In the genomic region with DNA sequence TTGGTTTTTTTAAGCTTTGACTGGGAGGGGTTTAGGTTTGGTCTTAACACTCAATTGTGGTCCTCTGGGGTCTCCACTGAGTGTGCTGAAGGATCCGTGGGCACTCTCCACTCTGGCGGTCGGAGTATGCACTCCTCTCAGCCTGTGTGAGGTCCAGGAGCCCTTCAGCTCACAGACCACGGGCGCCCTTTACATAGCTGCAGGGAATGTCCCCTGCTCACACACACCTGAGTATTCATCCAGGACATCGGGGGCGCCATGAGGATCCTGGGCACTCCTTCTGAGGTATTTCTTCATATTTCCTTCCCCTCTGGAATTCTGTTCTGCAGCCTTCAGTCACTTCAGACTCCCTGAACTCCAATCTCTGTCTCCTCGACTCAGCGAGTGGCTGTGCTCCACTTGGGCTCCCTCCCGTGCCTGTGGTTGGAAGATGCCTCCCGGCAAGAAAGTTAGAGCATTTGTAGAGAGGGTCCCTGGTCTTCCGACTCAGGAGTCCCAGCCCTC, we compare ENCODE assay signal across 23 cellular contexts. TPM values are rescaled to one million over a fixed set of nuclear protein-coding genes. Genes with fewer than 3 reads are reported as not detected.
A peak's percentile ranks its signal among the peaks of the same experiment; 100 is the strongest.
DNase-seq lines count a peak whose midpoint lies in the region; ATAC-seq and TF ChIP-seq lines count a peak whose summit lies in the region.
"Had no signal": no experiment of that assay in that cellular context is flagged by ENCODE, and none has a peak within 500 bp of the region (broad histone marks: within the 10 kb centered on the region; RNA-seq: fewer than 3 reads in every experiment).

No MANE protein-coding gene starts in this region.

- H3K36me3 ChIP-seq in WERI-Rb-1, result peaks cover 72% of the 10 kb centered on the region

- no peak for DNase-seq in activated CD4-positive, alpha-beta memory T cell treated with anti-CD3 and anti-CD28 coated beads, Interleukin-2, amount 10 ng/mL, durations not matched to agents 7 days and 5 days
- DNase-seq in activated CD4-positive, alpha-beta memory T cell treated with anti-CD3 and anti-CD28 coated beads for 36 hours, result no peak
- DNase-seq in glutamatergic neuron (no peak), osteocyte (ENCODE audit: extremely low spot score, unreplicated experiment) (peak; percentile 44), WERI-Rb-1 (no peak), foreskin fibroblast (no peak)
- DNase-seq: 8988T, DMS53, EL, GF-D8, NCI-H1105, NCI-H146, NCI-H2029, NCI-H226, NCI-H510A treated with DMSO at 0.1 percent for 48 hours, NCI-H748 treated with DMSO at 0.1 percent for 48 hours, PC-9, RPMI8226, SHP77 treated with DMSO at 0.1 percent for 48 hours had no signal

- no peaks in the 10 kb centered on the region for H3K9me3 ChIP-seq in WERI-Rb-1 (ENCODE audit: severe bottlenecking)

- H3K27me3 Mint-ChIP-seq in activated CD4-positive, alpha-beta memory T cell treated with anti-CD3 and anti-CD28 coated beads, Interleukin-2, amount 10 ng/mL, durations not matched to agents 7 days and 5 days, result no peaks in the 10 kb centered on the region
- no peaks in the 10 kb centered on the region for H3K27me3 Mint-ChIP-seq in activated CD4-positive, alpha-beta memory T cell treated with anti-CD3 and anti-CD28 coated beads for 36 hours
- H3K27me3 Mint-ChIP-seq in glutamatergic neuron (ENCODE audit: unreplicated experiment) (peaks cover 2% of the 10 kb centered on the region), osteocyte (ENCODE audit: unreplicated experiment) (no peaks in the 10 kb centered on the region)
- H3K27me3 Mint-ChIP-seq: IgD-negative memory B cell had no signal

- H3K4me3 Mint-ChIP-seq in activated CD4-positive, alpha-beta memory T cell treated with anti-CD3 and anti-CD28 coated beads, Interleukin-2, amount 10 ng/mL, durations not matched to agents 7 days and 5 days, result no peak overlapping the region
- H3K4me3 Mint-ChIP-seq in activated CD4-positive, alpha-beta memory T cell treated with anti-CD3 and anti-CD28 coated beads for 36 hours, result no peak overlapping the region
- H3K4me3 Mint-ChIP-seq in glutamatergic neuron (ENCODE audit: unreplicated experiment), result no peak overlapping the region
- H3K4me3 Mint-ChIP-seq in osteocyte (ENCODE audit: unreplicated experiment), result no peak overlapping the region

- no peak overlapping the region for H3K4me3 ChIP-seq in WERI-Rb-1 (ENCODE audit: low read depth, low read length)
- H3K4me3 ChIP-seq in foreskin fibroblast (ENCODE audit: low read depth in 1 of 2, low read length in 2 of 2), result no peak overlapping the region
- H3K4me3 ChIP-seq: PC-9 had no signal

- H3K27ac ChIP-seq in WERI-Rb-1, result no peak overlapping the region
- H3K27ac ChIP-seq: C4-2B, PC-9 had no signal

- CTCF ChIA-PET in activated CD4-positive, alpha-beta memory T cell treated with anti-CD3 and anti-CD28 coated beads, Interleukin-2, amount 10 ng/mL, durations not matched to agents 7 days and 5 days (lab: Charles Lee), result interaction anchor here (1.3 kb wide), 1 partner anchor 19 kb away, joined by 4 read pairs; no protein-coding TSS in a partner anchor
- CTCF ChIA-PET in activated CD4-positive, alpha-beta memory T cell treated with anti-CD3 and anti-CD28 coated beads for 36 hours (lab: Charles Lee), result interaction anchor here (6.6 kb wide), 1 partner anchor 234 kb away, joined by 52 read pairs; no protein-coding TSS in a partner anchor

- H3K9me3 Mint-ChIP-seq in activated CD4-positive, alpha-beta memory T cell treated with anti-CD3 and anti-CD28 coated beads, Interleukin-2, amount 10 ng/mL, durations not matched to agents 7 days and 5 days, result no peaks in the 10 kb centered on the region
- H3K9me3 Mint-ChIP-seq in activated CD4-positive, alpha-beta memory T cell treated with anti-CD3 and anti-CD28 coated beads for 36 hours, result no peaks in the 10 kb centered on the region
- H3K9me3 Mint-ChIP-seq in glutamatergic neuron (ENCODE audit: unreplicated experiment) (peaks cover 2% of the 10 kb centered on the region), osteocyte (ENCODE audit: unreplicated experiment) (no peaks in the 10 kb centered on the region)
- H3K9me3 Mint-ChIP-seq: IgD-negative memory B cell had no signal

- no peaks in the 10 kb centered on the region for H3K27me3 ChIP-seq in WERI-Rb-1 (ENCODE audit: insufficient read depth, low read depth, severe bottlenecking)

- no peak for ATAC-seq in HG02759 (IDR thresholded peaks at IDR 0.05; ENCODE audit: unreplicated experiment)
- ATAC-seq: HCT116 had no signal

- POLR2A ChIA-PET in activated CD4-positive, alpha-beta memory T cell treated with anti-CD3 and anti-CD28 coated beads, Interleukin-2, amount 10 ng/mL, durations not matched to agents 7 days and 5 days (lab: Charles Lee), result no interaction called here
- POLR2A ChIA-PET in activated CD4-positive, alpha-beta memory T cell treated with anti-CD3 and anti-CD28 coated beads for 36 hours (lab: Charles Lee), result no interaction called here

- intact Hi-C loops in activated CD4-positive, alpha-beta memory T cell treated with anti-CD3 and anti-CD28 coated beads for 36 hours (cut with micrococcal nuclease), result no loop called here

- peaks cover 31% of the 10 kb centered on the region for H3K36me3 Mint-ChIP-seq in activated CD4-positive, alpha-beta memory T cell treated with anti-CD3 and anti-CD28 coated beads, Interleukin-2, amount 10 ng/mL, durations not matched to agents 7 days and 5 days (ENCODE audit: low read depth)
- H3K36me3 Mint-ChIP-seq in activated CD4-positive, alpha-beta memory T cell treated with anti-CD3 and anti-CD28 coated beads for 36 hours, result peaks cover 47% of the 10 kb centered on the region
- H3K36me3 Mint-ChIP-seq in glutamatergic neuron (ENCODE audit: unreplicated experiment), result no peaks in the 10 kb centered on the region
- H3K36me3 Mint-ChIP-seq in osteocyte (ENCODE audit: unreplicated experiment), result peaks cover 2% of the 10 kb centered on the region
- H3K36me3 Mint-ChIP-seq: IgD-negative memory B cell had no signal

- TF ChIP-seq CTCF in glutamatergic neuron (IDR thresholded peaks at IDR 0.05; ENCODE audit: partially characterized antibody, unreplicated experiment) (no peak), osteocyte (IDR thresholded peaks at IDR 0.05) (no peak), WERI-Rb-1 (IDR thresholded peaks at IDR 0.05; ENCODE audit: low read depth, low read length) (no peak), foreskin fibroblast (IDR thresholded peaks at IDR 0.05; ENCODE audit: low read depth, low read length) (no peak)

- peak overlapping the region; percentile 7 for H3K27ac Mint-ChIP-seq in activated CD4-positive, alpha-beta memory T cell treated with anti-CD3 and anti-CD28 coated beads, Interleukin-2, amount 10 ng/mL, durations not matched to agents 7 days and 5 days
- H3K27ac Mint-ChIP-seq in activated CD4-positive, alpha-beta memory T cell treated with anti-CD3 and anti-CD28 coated beads for 36 hours, result no peak overlapping the region
- H3K27ac Mint-ChIP-seq in glutamatergic neuron (ENCODE audit: unreplicated experiment) (peak overlapping the region; percentile 66), osteocyte (ENCODE audit: unreplicated experiment) (no peak overlapping the region)
- H3K27ac Mint-ChIP-seq: IgD-negative memory B cell had no signal

- H3K4me1 Mint-ChIP-seq in activated CD4-positive, alpha-beta memory T cell treated with anti-CD3 and anti-CD28 coated beads, Interleukin-2, amount 10 ng/mL, durations not matched to agents 7 days and 5 days, result no peaks in the 10 kb centered on the region
- no peaks in the 10 kb centered on the region for H3K4me1 Mint-ChIP-seq in activated CD4-positive, alpha-beta memory T cell treated with anti-CD3 and anti-CD28 coated beads for 36 hours (ENCODE audit: low read depth)
- H3K4me1 Mint-ChIP-seq in glutamatergic neuron (ENCODE audit: low read depth, unreplicated experiment), result peaks cover 4% of the 10 kb centered on the region
- no peaks in the 10 kb centered on the region for H3K4me1 Mint-ChIP-seq in osteocyte (ENCODE audit: unreplicated experiment)

RNA-seq across cellular contexts. Expression of gene TRIP13, which starts 12.5 kb away (rescaled TPM):
- total RNA-seq in activated CD4-positive, alpha-beta memory T cell treated with anti-CD3 and anti-CD28 coated beads, Interleukin-2, amount 10 ng/mL, durations not matched to agents 7 days and 5 days, result 10 to 100 TPM; 26.6 to 28.8 TPM
- total RNA-seq in activated CD4-positive, alpha-beta memory T cell treated with anti-CD3 and anti-CD28 coated beads for 36 hours, result 10 to 100 TPM; 32.4 to 33.9 TPM
- 3.9 TPM for total RNA-seq in glutamatergic neuron (ENCODE audit: unreplicated experiment)
- 4.1 and 6.9 TPM in 2 replicates for total RNA-seq in osteocyte

RNA-seq across cellular contexts. Expression of gene BRD9, which starts 12.6 kb away (rescaled TPM):
- 10 to 100 TPM; 52.3 to 54.0 TPM for total RNA-seq in activated CD4-positive, alpha-beta memory T cell treated with anti-CD3 and anti-CD28 coated beads, Interleukin-2, amount 10 ng/mL, durations not matched to agents 7 days and 5 days
- 10 to 100 TPM; 43.1 to 50.7 TPM for total RNA-seq in activated CD4-positive, alpha-beta memory T cell treated with anti-CD3 and anti-CD28 coated beads for 36 hours
- total RNA-seq in glutamatergic neuron (ENCODE audit: unreplicated experiment) (104 TPM), osteocyte (38.2 and 39.4 TPM in 2 replicates)

RNA-seq across cellular contexts. Expression of gene ZDHHC11, which starts 54.4 kb away (rescaled TPM):
- 1 to 10 TPM; 5.8 to 6.6 TPM for total RNA-seq in activated CD4-positive, alpha-beta memory T cell treated with anti-CD3 and anti-CD28 coated beads, Interleukin-2, amount 10 ng/mL, durations not matched to agents 7 days and 5 days
- total RNA-seq in activated CD4-positive, alpha-beta memory T cell treated with anti-CD3 and anti-CD28 coated beads for 36 hours, result 1 to 10 TPM; 6.2 to 7.9 TPM
- total RNA-seq in glutamatergic neuron (ENCODE audit: unreplicated experiment), result 73.0 TPM
- 4.4 and 6.3 TPM in 2 replicates for total RNA-seq in osteocyte

Comparison
In these comparisons a context has a peak if more than half of its experiments do, and no peak if none do; other contexts are left out.
1. H3K27ac Mint-ChIP-seq: peak in activated CD4-positive, alpha-beta memory T cell treated with anti-CD3 and anti-CD28 coated beads, Interleukin-2, amount 10 ng/mL, durations not matched to agents 7 days and 5 days (single experiment) and glutamatergic neuron (single experiment); none in activated CD4-positive, alpha-beta memory T cell treated with anti-CD3 and anti-CD28 coated beads for 36 hours (single experiment) and osteocyte (single experiment).